ENCODE assay signal across 1 cellular context in the genomic region with DNA sequence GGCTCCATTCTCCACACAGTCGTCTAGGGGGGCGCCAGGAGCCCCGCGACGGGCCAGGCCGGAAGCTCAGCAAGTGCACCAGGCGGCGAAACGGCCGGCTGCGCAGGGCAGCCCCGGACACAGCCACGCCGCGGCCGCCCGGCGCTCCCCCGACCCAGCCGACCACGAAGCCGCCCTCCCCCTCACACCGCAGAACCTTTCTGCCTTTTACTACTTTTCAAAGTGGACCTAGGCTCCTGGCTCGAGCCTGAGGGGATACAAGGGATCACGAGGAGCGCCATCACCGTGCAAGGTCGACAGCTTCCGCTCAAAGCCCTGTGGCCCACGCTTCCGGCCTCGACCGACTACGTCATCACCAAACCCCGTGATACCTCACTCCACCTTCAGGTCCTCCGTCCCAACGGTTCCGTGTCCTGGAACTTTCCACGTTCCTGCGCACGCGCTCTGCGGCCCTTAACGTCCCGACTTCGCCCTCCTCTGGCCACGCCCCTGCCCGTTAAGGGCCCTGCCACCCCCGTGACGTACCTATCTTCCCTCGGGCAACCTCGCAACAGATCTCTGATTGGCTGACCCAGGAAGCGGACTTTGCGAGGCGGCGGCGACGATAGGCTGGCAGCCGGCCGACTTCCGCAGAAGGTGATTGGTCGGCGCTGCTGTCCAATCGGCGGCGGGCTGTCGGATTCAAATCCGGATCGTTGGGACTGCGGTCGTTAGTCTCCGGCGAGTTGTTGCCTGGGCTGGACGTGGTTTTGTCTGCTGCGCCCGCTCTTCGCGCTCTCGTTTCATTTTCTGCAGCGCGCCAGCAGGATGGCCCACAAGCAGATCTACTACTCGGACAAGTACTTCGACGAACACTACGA.
A peak's percentile ranks its signal among the peaks of the same experiment; 100 is the strongest.
TF ChIP-seq lines count a peak whose summit lies in the region.

A gene (plus strand): TSS at position 710 of the 860 bp plus-strand sequence. CDS start 98 bp downstream, at position 808.

TF ChIP-seq in GM12878, 131 proteins besides CTCF, POLR2A, EP300 and RAD21 (continued from another document and continues in another):
- TF ChIP-seq, protein P1, sequence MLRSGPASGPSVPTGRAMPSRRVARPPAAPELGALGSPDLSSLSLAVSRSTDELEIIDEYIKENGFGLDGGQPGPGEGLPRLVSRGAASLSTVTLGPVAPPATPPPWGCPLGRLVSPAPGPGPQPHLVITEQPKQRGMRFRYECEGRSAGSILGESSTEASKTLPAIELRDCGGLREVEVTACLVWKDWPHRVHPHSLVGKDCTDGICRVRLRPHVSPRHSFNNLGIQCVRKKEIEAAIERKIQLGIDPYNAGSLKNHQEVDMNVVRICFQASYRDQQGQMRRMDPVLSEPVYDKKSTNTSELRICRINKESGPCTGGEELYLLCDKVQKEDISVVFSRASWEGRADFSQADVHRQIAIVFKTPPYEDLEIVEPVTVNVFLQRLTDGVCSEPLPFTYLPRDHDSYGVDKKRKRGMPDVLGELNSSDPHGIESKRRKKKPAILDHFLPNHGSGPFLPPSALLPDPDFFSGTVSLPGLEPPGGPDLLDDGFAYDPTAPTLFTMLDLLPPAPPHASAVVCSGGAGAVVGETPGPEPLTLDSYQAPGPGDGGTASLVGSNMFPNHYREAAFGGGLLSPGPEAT (IDR thresholded peaks at IDR 0.05; ENCODE audit: low read depth), result peak; percentile 80
- TF ChIP-seq SMC3 (IDR thresholded peaks at IDR 0.05; ENCODE audit: borderline replicate concordance, low read length) (no peak; the same call in 1 of the 2 replicates), RUNX3 (IDR thresholded peaks at IDR 0.05; ENCODE audit: low read length) (peak; percentile 81), JUND (IDR thresholded peaks at IDR 0.05; ENCODE audit: low read depth, low read length) (no peak), RFX5 (IDR thresholded peaks at IDR 0.05; ENCODE audit: low read depth, low read length) (peak; percentile 99), TCF3 (IDR thresholded peaks at IDR 0.05; ENCODE audit: borderline replicate concordance, insufficient read depth, low read depth, low read length) (peak; percentile 66; the same call in 1 of the 2 replicates), FOS (IDR thresholded peaks at IDR 0.05; ENCODE audit: borderline replicate concordance, extremely low read depth, insufficient read length) (peak; percentile 59), NRF1 (conservative IDR thresholded peaks at IDR 0.05; ENCODE audit: low read depth, low read length) (peak; percentile 97), MEF2B (IDR thresholded peaks at IDR 0.05; ENCODE audit: partially characterized antibody, poor library complexity, severe bottlenecking) (peak; percentile 39), CHD2 (IDR thresholded peaks at IDR 0.05; ENCODE audit: borderline replicate concordance, low read depth, low read length) (no peak), HDAC6 (IDR thresholded peaks at IDR 0.05; ENCODE audit: unreplicated experiment) (peak; percentile 71), CREB1 (IDR thresholded peaks at IDR 0.05; ENCODE audit: low read depth) (peak; percentile 96), YY1 (IDR thresholded peaks at IDR 0.05; ENCODE audit: low read depth, low read length) (peak; percentile 90), EGR1 (IDR thresholded peaks at IDR 0.05; ENCODE audit: borderline replicate concordance in 1 of 2, low read depth in 2 of 2, low read length in 2 of 2) (peak; percentile 19 to 93), PML (IDR thresholded peaks at IDR 0.05; ENCODE audit: low read length) (peak; percentile 97), RCOR1 (conservative IDR thresholded peaks at IDR 0.05; ENCODE audit: low read depth, low read length) (no peak), SP1 (IDR thresholded peaks at IDR 0.05; ENCODE audit: low read depth, low read length) (peak; percentile 89), POLR2AphosphoS5 (IDR thresholded peaks at IDR 0.05; ENCODE audit: low read length) (peak; percentile 99), SRF (IDR thresholded peaks at IDR 0.05; ENCODE audit: low read depth in 2 of 2, low read length in 2 of 2) (peak; percentile 64 to 76; a peak in 3 of 4 replicates), IKZF2 (IDR thresholded peaks at IDR 0.05) (0 out of 4 replicates have a peak, but pooled peaks of 1 of the 2 experiments have one; percentile 3), GABPA (IDR thresholded peaks at IDR 0.05; ENCODE audit: low read depth) (peak; percentile 84)
- TF ChIP-seq, protein P2, sequence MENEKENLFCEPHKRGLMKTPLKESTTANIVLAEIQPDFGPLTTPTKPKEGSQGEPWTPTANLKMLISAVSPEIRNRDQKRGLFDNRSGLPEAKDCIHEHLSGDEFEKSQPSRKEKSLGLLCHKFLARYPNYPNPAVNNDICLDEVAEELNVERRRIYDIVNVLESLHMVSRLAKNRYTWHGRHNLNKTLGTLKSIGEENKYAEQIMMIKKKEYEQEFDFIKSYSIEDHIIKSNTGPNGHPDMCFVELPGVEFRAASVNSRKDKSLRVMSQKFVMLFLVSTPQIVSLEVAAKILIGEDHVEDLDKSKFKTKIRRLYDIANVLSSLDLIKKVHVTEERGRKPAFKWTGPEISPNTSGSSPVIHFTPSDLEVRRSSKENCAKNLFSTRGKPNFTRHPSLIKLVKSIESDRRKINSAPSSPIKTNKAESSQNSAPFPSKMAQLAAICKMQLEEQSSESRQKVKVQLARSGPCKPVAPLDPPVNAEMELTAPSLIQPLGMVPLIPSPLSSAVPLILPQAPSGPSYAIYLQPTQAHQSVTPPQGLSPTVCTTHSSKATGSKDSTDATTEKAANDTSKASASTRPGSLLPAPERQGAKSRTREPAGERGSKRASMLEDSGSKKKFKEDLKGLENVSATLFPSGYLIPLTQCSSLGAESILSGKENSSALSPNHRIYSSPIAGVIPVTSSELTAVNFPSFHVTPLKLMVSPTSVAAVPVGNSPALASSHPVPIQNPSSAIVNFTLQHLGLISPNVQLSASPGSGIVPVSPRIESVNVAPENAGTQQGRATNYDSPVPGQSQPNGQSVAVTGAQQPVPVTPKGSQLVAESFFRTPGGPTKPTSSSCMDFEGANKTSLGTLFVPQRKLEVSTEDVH (IDR thresholded peaks at IDR 0.05; ENCODE audit: low read depth, partially characterized antibody), result peak; percentile 49
- TF ChIP-seq, protein P3, sequence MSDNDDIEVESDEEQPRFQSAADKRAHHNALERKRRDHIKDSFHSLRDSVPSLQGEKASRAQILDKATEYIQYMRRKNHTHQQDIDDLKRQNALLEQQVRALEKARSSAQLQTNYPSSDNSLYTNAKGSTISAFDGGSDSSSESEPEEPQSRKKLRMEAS (IDR thresholded peaks at IDR 0.05; ENCODE audit: low read depth, low read length), result peak; percentile 14
- TF ChIP-seq, protein P4, sequence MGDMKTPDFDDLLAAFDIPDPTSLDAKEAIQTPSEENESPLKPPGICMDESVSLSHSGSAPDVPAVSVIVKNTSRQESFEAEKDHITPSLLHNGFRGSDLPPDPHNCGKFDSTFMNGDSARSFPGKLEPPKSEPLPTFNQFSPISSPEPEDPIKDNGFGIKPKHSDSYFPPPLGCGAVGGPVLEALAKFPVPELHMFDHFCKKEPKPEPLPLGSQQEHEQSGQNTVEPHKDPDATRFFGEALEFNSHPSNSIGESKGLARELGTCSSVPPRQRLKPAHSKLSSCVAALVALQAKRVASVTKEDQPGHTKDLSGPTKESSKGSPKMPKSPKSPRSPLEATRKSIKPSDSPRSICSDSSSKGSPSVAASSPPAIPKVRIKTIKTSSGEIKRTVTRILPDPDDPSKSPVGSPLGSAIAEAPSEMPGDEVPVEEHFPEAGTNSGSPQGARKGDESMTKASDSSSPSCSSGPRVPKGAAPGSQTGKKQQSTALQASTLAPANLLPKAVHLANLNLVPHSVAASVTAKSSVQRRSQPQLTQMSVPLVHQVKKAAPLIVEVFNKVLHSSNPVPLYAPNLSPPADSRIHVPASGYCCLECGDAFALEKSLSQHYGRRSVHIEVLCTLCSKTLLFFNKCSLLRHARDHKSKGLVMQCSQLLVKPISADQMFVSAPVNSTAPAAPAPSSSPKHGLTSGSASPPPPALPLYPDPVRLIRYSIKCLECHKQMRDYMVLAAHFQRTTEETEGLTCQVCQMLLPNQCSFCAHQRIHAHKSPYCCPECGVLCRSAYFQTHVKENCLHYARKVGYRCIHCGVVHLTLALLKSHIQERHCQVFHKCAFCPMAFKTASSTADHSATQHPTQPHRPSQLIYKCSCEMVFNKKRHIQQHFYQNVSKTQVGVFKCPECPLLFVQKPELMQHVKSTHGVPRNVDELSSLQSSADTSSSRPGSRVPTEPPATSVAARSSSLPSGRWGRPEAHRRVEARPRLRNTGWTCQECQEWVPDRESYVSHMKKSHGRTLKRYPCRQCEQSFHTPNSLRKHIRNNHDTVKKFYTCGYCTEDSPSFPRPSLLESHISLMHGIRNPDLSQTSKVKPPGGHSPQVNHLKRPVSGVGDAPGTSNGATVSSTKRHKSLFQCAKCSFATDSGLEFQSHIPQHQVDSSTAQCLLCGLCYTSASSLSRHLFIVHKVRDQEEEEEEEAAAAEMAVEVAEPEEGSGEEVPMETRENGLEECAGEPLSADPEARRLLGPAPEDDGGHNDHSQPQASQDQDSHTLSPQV (IDR thresholded peaks at IDR 0.05), result no peak
- TF ChIP-seq, protein P5, sequence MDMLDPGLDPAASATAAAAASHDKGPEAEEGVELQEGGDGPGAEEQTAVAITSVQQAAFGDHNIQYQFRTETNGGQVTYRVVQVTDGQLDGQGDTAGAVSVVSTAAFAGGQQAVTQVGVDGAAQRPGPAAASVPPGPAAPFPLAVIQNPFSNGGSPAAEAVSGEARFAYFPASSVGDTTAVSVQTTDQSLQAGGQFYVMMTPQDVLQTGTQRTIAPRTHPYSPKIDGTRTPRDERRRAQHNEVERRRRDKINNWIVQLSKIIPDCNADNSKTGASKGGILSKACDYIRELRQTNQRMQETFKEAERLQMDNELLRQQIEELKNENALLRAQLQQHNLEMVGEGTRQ (IDR thresholded peaks at IDR 0.05; ENCODE audit: borderline replicate concordance, low read depth, low read length), result peak; percentile 59
- TF ChIP-seq, protein P6, sequence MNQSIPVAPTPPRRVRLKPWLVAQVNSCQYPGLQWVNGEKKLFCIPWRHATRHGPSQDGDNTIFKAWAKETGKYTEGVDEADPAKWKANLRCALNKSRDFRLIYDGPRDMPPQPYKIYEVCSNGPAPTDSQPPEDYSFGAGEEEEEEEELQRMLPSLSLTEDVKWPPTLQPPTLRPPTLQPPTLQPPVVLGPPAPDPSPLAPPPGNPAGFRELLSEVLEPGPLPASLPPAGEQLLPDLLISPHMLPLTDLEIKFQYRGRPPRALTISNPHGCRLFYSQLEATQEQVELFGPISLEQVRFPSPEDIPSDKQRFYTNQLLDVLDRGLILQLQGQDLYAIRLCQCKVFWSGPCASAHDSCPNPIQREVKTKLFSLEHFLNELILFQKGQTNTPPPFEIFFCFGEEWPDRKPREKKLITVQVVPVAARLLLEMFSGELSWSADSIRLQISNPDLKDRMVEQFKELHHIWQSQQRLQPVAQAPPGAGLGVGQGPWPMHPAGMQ (IDR thresholded peaks at IDR 0.05; ENCODE audit: borderline replicate concordance), result no peak
- TF ChIP-seq, protein P7, sequence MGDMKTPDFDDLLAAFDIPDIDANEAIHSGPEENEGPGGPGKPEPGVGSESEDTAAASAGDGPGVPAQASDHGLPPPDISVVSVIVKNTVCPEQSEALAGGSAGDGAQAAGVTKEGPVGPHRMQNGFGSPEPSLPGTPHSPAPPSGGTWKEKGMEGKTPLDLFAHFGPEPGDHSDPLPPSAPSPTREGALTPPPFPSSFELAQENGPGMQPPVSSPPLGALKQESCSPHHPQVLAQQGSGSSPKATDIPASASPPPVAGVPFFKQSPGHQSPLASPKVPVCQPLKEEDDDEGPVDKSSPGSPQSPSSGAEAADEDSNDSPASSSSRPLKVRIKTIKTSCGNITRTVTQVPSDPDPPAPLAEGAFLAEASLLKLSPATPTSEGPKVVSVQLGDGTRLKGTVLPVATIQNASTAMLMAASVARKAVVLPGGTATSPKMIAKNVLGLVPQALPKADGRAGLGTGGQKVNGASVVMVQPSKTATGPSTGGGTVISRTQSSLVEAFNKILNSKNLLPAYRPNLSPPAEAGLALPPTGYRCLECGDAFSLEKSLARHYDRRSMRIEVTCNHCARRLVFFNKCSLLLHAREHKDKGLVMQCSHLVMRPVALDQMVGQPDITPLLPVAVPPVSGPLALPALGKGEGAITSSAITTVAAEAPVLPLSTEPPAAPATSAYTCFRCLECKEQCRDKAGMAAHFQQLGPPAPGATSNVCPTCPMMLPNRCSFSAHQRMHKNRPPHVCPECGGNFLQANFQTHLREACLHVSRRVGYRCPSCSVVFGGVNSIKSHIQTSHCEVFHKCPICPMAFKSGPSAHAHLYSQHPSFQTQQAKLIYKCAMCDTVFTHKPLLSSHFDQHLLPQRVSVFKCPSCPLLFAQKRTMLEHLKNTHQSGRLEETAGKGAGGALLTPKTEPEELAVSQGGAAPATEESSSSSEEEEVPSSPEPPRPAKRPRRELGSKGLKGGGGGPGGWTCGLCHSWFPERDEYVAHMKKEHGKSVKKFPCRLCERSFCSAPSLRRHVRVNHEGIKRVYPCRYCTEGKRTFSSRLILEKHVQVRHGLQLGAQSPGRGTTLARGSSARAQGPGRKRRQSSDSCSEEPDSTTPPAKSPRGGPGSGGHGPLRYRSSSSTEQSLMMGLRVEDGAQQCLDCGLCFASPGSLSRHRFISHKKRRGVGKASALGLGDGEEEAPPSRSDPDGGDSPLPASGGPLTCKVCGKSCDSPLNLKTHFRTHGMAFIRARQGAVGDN (IDR thresholded peaks at IDR 0.05), result peak; percentile 94
- TF ChIP-seq, protein P8, sequence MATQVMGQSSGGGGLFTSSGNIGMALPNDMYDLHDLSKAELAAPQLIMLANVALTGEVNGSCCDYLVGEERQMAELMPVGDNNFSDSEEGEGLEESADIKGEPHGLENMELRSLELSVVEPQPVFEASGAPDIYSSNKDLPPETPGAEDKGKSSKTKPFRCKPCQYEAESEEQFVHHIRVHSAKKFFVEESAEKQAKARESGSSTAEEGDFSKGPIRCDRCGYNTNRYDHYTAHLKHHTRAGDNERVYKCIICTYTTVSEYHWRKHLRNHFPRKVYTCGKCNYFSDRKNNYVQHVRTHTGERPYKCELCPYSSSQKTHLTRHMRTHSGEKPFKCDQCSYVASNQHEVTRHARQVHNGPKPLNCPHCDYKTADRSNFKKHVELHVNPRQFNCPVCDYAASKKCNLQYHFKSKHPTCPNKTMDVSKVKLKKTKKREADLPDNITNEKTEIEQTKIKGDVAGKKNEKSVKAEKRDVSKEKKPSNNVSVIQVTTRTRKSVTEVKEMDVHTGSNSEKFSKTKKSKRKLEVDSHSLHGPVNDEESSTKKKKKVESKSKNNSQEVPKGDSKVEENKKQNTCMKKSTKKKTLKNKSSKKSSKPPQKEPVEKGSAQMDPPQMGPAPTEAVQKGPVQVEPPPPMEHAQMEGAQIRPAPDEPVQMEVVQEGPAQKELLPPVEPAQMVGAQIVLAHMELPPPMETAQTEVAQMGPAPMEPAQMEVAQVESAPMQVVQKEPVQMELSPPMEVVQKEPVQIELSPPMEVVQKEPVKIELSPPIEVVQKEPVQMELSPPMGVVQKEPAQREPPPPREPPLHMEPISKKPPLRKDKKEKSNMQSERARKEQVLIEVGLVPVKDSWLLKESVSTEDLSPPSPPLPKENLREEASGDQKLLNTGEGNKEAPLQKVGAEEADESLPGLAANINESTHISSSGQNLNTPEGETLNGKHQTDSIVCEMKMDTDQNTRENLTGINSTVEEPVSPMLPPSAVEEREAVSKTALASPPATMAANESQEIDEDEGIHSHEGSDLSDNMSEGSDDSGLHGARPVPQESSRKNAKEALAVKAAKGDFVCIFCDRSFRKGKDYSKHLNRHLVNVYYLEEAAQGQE (IDR thresholded peaks at IDR 0.05; ENCODE audit: low read depth, low read length), result peak; percentile 12; the same call in 1 of the 2 replicates
- TF ChIP-seq, protein P9, sequence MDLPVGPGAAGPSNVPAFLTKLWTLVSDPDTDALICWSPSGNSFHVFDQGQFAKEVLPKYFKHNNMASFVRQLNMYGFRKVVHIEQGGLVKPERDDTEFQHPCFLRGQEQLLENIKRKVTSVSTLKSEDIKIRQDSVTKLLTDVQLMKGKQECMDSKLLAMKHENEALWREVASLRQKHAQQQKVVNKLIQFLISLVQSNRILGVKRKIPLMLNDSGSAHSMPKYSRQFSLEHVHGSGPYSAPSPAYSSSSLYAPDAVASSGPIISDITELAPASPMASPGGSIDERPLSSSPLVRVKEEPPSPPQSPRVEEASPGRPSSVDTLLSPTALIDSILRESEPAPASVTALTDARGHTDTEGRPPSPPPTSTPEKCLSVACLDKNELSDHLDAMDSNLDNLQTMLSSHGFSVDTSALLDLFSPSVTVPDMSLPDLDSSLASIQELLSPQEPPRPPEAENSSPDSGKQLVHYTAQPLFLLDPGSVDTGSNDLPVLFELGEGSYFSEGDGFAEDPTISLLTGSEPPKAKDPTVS (IDR thresholded peaks at IDR 0.05; ENCODE audit: low read depth, low read length), result peak; percentile 74; the same call in 1 of the 2 replicates
